In genomic region chr7:36430881-36431280, GRCh38 we compare ENCODE assay signal across 19 cellular contexts. TPM values are rescaled to one million over a fixed set of nuclear protein-coding genes. Genes with fewer than 3 reads are reported as not detected.
DNase-seq lines count a peak whose midpoint lies in the region; TF ChIP-seq lines count a peak whose summit lies in the region.
"Had no signal": no experiment of that assay in that cellular context is flagged by ENCODE, and none has a peak within 500 bp of the region (broad histone marks: within the 10 kb centered on the region; RNA-seq: fewer than 3 reads in every experiment).

No MANE protein-coding gene starts in this region.

- in situ Hi-C loops in GM23248 (cut with MboI): no loop called here

- H3K27ac ChIP-seq in GM23248: no peak overlapping the region
- H3K27ac ChIP-seq in smooth muscle cell (ENCODE audit: low read depth): no peak overlapping the region
- H3K27ac ChIP-seq: SJCRH30 had no signal

- H3F3A ChIP-seq in GM23248 (ENCODE audit: insufficient read depth): no peaks in the 10 kb centered on the region
- H3F3A ChIP-seq in smooth muscle cell (ENCODE audit: low read depth): no peaks in the 10 kb centered on the region

- WGBS in GM23248 (ENCODE audit: low coverage in 1 of 2, low lambda C conversion rate in 2 of 2, missing lambda C conversion rate in 2 of 2), 2 experiments: 98% methylated on average over 2 of the region's 2 CpGs
- 89% methylated on average over 2 of the region's 2 CpGs for WGBS in smooth muscle cell (ENCODE audit: low lambda C conversion rate)

- H3K4me3 ChIP-seq in GM23248 (no peak overlapping the region), fibroblast of the aortic adventitia (ENCODE audit: low read depth, low read length) (no peak overlapping the region), smooth muscle cell (no peak overlapping the region)
- H3K4me3 ChIP-seq: GM23338, SJCRH30 had no signal

- 0 out of 2 replicates have a peak overlapping the region, but pooled peaks have one; percentile 12 for H2AFZ ChIP-seq in GM23248
- H2AFZ ChIP-seq in smooth muscle cell (ENCODE audit: low read depth): peak overlapping the region; percentile 18
- H2AFZ ChIP-seq: GM23338 had no signal

- H4K20me1 ChIP-seq in GM23248 (ENCODE audit: insufficient read depth): no peaks in the 10 kb centered on the region
- H4K20me1 ChIP-seq in smooth muscle cell (ENCODE audit: low read depth): no peaks in the 10 kb centered on the region

- H3K4me2 ChIP-seq in GM23248 (ENCODE audit: unreplicated experiment): no peak overlapping the region
- no peak overlapping the region for H3K4me2 ChIP-seq in smooth muscle cell
- H3K4me2 ChIP-seq: GM23338 had no signal

- H3K9ac ChIP-seq in GM23248: no peak overlapping the region
- H3K9ac ChIP-seq in smooth muscle cell (ENCODE audit: low read depth): no peak overlapping the region

- peaks cover 8% of the 10 kb centered on the region for H3K36me3 ChIP-seq in GM23248 (ENCODE audit: low read depth)
- peaks cover 10% of the 10 kb centered on the region for H3K36me3 ChIP-seq in smooth muscle cell (ENCODE audit: low read depth)

- H3K4me1 ChIP-seq in GM23248 (ENCODE audit: insufficient read depth) (no peaks in the 10 kb centered on the region), smooth muscle cell (ENCODE audit: low read depth) (no peaks in the 10 kb centered on the region)
- H3K4me1 ChIP-seq: SJCRH30 had no signal

- DNase-seq in GM23248: no peak
- DNase-seq in dermis blood vessel endothelial cell: peak; percentile 33
- DNase-seq in fibroblast of the aortic adventitia (ENCODE audit: low read depth): peak; percentile 59
- no peak for DNase-seq in smooth muscle cell (lab: John Stamatoyannopoulos, UW; ENCODE audit: unreplicated experiment)
- no peak for DNase-seq in DMS79 treated with DMSO at 0.1 percent for 48 hours (lab: John Stamatoyannopoulos, UW)
- no peak for DNase-seq in activated naive CD4-positive, alpha-beta T cell treated with anti-CD3 and anti-CD28 coated beads, Interleukin-2, amount 50 U/mL, for 16 hours
- DNase-seq in NCI-H146 treated with DMSO at 0.1 percent for 48 hours (lab: John Stamatoyannopoulos, UW; ENCODE audit: unreplicated experiment): no peak
- DNase-seq: DMS79; HCEC 1CT; KG1; NCI-H1092 treated with DMSO at 0.1 percent for 48 hours; NCI-H1436 treated with DMSO at 0.1 percent for 48 hours; NCI-H2029; NCI-H2227 treated with DMSO at 0.1 percent for 48 hours; NCI-H510A treated with DMSO at 0.1 percent for 48 hours; NCI-H748 treated with DMSO at 0.1 percent for 48 hours; NK-92 treated with Interleukin-12 subunit alpha and Interleukin-12 subunit beta, amount 100 ng/mL, for 24 hours; SJCRH30 had no signal

- H3K79me2 ChIP-seq in GM23248 (ENCODE audit: insufficient read depth): 0 out of 2 replicates have a peak, but pooled peaks cover 14% of the 10 kb centered on the region
- peaks cover 3% of the 10 kb centered on the region for H3K79me2 ChIP-seq in smooth muscle cell (ENCODE audit: low read depth)

- no peaks in the 10 kb centered on the region for H3K9me3 ChIP-seq in GM23248 (ENCODE audit: low read depth)
- H3K9me3 ChIP-seq in smooth muscle cell (replicated peaks; ENCODE audit: low read depth): peaks cover 7% of the 10 kb centered on the region
- H3K9me3 ChIP-seq: SJCRH30 had no signal

- no peak for TF ChIP-seq CTCF in fibroblast of the aortic adventitia (IDR thresholded peaks at IDR 0.05; ENCODE audit: insufficient read depth, low read length)
- TF ChIP-seq CTCF in smooth muscle cell (IDR thresholded peaks at IDR 0.05; ENCODE audit: borderline replicate concordance, insufficient read depth, poor library complexity, severe bottlenecking): no peak

- H3K27me3 ChIP-seq in GM23248 (replicated peaks; ENCODE audit: insufficient read depth) (no peaks in the 10 kb centered on the region), smooth muscle cell (ENCODE audit: low read depth) (no peaks in the 10 kb centered on the region)
- H3K27me3 ChIP-seq: SJCRH30 had no signal

- H3K9me2 ChIP-seq in GM23248 (ENCODE audit: insufficient read depth): no peaks in the 10 kb centered on the region

RNA-seq across cellular contexts. Expression of gene ANLN, which starts 41.2 kb away (rescaled TPM):
- 55.6 and 57.5 TPM in 2 replicates for total RNA-seq in GM23248 (2014; rRNA removed; shearing (Covaris generic))
- polyA plus RNA-seq in GM23248 (2016; fragmentation: Nextera tagmentation; extraction: Ambion mirVana) (37.9 and 38.4 TPM in 2 replicates), smooth muscle cell (8.5 and 9.0 TPM in 2 replicates)
- total RNA-seq in dermis blood vessel endothelial cell (21.6 and 95.5 TPM in 2 replicates), fibroblast of the aortic adventitia (ENCODE audit: low replicate concordance) (9.1 and 171 TPM in 2 replicates), smooth muscle cell (22.5 and 28.7 TPM in 2 replicates)

Comparison
In these comparisons a context has a peak if more than half of its experiments do, and no peak if none do; other contexts are left out.
1. DNase-seq: peak in dermis blood vessel endothelial cell (single experiment) and fibroblast of the aortic adventitia (single experiment); none in GM23248 (single experiment), smooth muscle cell (single experiment), DMS79 treated with DMSO at 0.1 percent for 48 hours (single experiment), activated naive CD4-positive, alpha-beta T cell treated with anti-CD3 and anti-CD28 coated beads, Interleukin-2, amount 50 U/mL, for 16 hours (single experiment) and NCI-H146 treated with DMSO at 0.1 percent for 48 hours (single experiment).